ENCODE assay signal across 13 cellular contexts in genomic region chr13:40980466-40980865, GRCh38. TPM values are rescaled to one million over a fixed set of nuclear protein-coding genes. Genes with fewer than 3 reads are reported as not detected.
DNase-seq lines count a peak whose midpoint lies in the region; ATAC-seq, FAIRE-seq and TF ChIP-seq lines count a peak whose summit lies in the region.
"Had no signal": no experiment of that assay in that cellular context is flagged by ENCODE, and none has a peak within 500 bp of the region (broad histone marks: within the 10 kb centered on the region; RNA-seq: fewer than 3 reads in every experiment).

No MANE protein-coding gene starts in this region.

- H3K4me3 Mint-ChIP-seq in activated CD4-positive, alpha-beta T cell treated with anti-CD3 and anti-CD28 coated beads, Interleukin-2, amount 10 ng/mL, durations not matched to agents 7 days and 5 days: peak overlapping the region; percentile 96
- H3K4me3 Mint-ChIP-seq in stimulated activated naive CD8-positive, alpha-beta T cell treated with anti-CD3 and anti-CD28 coated beads, Interleukin-15, amount 100 ng/mL, for 72 hours: peak overlapping the region; percentile 93 to 96
- H3K4me3 Mint-ChIP-seq: type B pancreatic cell had no signal

- POLR2A ChIA-PET in activated CD4-positive, alpha-beta T cell treated with anti-CD3 and anti-CD28 coated beads, Interleukin-2, amount 10 ng/mL, durations not matched to agents 7 days and 5 days (lab: Charles Lee): interaction anchor here (1.0 to 1.4 kb wide), 2 partner anchors 35 to 38 kb away, joined by 3 to 4 read pairs; partner anchors contain the start of gene ELF1
- POLR2A ChIA-PET in endothelial cell of umbilical vein (lab: Charles Lee): no interaction called here

- H3K4me1 Mint-ChIP-seq in activated CD4-positive, alpha-beta T cell treated with anti-CD3 and anti-CD28 coated beads, Interleukin-2, amount 10 ng/mL, durations not matched to agents 7 days and 5 days: peaks cover 64% of the 10 kb centered on the region
- H3K4me1 Mint-ChIP-seq in stimulated activated naive CD8-positive, alpha-beta T cell treated with anti-CD3 and anti-CD28 coated beads, Interleukin-15, amount 100 ng/mL, for 72 hours: peaks cover 46% of the 10 kb centered on the region

- no peaks in the 10 kb centered on the region for H3K9me1 ChIP-seq in endothelial cell of umbilical vein (replicated peaks; ENCODE audit: control insufficient read depth, extremely low read depth, insufficient read depth, low read length)

- CTCF ChIA-PET in activated CD4-positive, alpha-beta T cell treated with anti-CD3 and anti-CD28 coated beads, Interleukin-2, amount 10 ng/mL, durations not matched to agents 7 days and 5 days (lab: Charles Lee): interaction anchor here (1.2 kb wide), 1 partner anchor 10 kb away, joined by 4 read pairs; no protein-coding TSS in a partner anchor
- CTCF ChIA-PET in endothelial cell of umbilical vein (lab: Charles Lee): interaction anchor here (1.7 kb wide), 1 partner anchor 79 kb away, joined by 6 read pairs; no protein-coding TSS in a partner anchor

- H3K27me3 ChIP-seq in endothelial cell of umbilical vein (ENCODE audit: control insufficient read depth in 2 of 2, insufficient read depth in 2 of 2, low read length in 2 of 2): no peaks in the 10 kb centered on the region
- H3K27me3 ChIP-seq: cardiac muscle cell had no signal

- H3K36me3 Mint-ChIP-seq in activated CD4-positive, alpha-beta T cell treated with anti-CD3 and anti-CD28 coated beads, Interleukin-2, amount 10 ng/mL, durations not matched to agents 7 days and 5 days (ENCODE audit: low read depth): peaks cover 58% of the 10 kb centered on the region

- no peaks in the 10 kb centered on the region for H3K9me3 Mint-ChIP-seq in activated CD4-positive, alpha-beta T cell treated with anti-CD3 and anti-CD28 coated beads, Interleukin-2, amount 10 ng/mL, durations not matched to agents 7 days and 5 days
- H3K9me3 Mint-ChIP-seq in stimulated activated naive CD8-positive, alpha-beta T cell treated with anti-CD3 and anti-CD28 coated beads, Interleukin-15, amount 100 ng/mL, for 72 hours: no peaks in the 10 kb centered on the region
- H3K9me3 Mint-ChIP-seq: type B pancreatic cell had no signal

- H3K9ac ChIP-seq in SK-N-MC (ENCODE audit: insufficient read length): peak overlapping the region; percentile 91
- peak overlapping the region; percentile 100 for H3K9ac ChIP-seq in endothelial cell of umbilical vein (replicated peaks; ENCODE audit: extremely low read depth, insufficient read depth, low read length)

- no TSS peak for BruUV-seq in endothelial cell of umbilical vein (replicated peaks; lab: Mats Ljungman, UMichigan)

- TF ChIP-seq CTCF in endothelial cell of umbilical vein (IDR thresholded peaks at IDR 0.05; ENCODE audit: extremely low read depth in 1 of 2, insufficient read depth in 1 of 2, low read depth in 1 of 2, low read length in 2 of 2): no peak

- peak overlapping the region; percentile 99 for H3K27ac ChIP-seq in SK-N-MC
- H3K27ac ChIP-seq in endothelial cell of umbilical vein (ENCODE audit: insufficient read depth, low read depth, low read length): peak overlapping the region; percentile 99
- H3K27ac ChIP-seq: cardiac muscle cell had no signal

- ATAC-seq in stimulated activated naive CD8-positive, alpha-beta T cell treated with anti-CD3 and anti-CD28 coated beads, Interleukin-15, amount 100 ng/mL, for 72 hours: peak; percentile 70
- ATAC-seq in HG03039 (IDR thresholded peaks at IDR 0.05; ENCODE audit: unreplicated experiment): no peak
- no peak for ATAC-seq in GM21529 (IDR thresholded peaks at IDR 0.05; ENCODE audit: unreplicated experiment)
- no peak for ATAC-seq in HG03521 (IDR thresholded peaks at IDR 0.05; ENCODE audit: unreplicated experiment)

- no peak for TF ChIP-seq POLR2A in endothelial cell of umbilical vein (IDR thresholded peaks at IDR 0.05; ENCODE audit: low read depth, low read length)

- H3K27me3 Mint-ChIP-seq in activated CD4-positive, alpha-beta T cell treated with anti-CD3 and anti-CD28 coated beads, Interleukin-2, amount 10 ng/mL, durations not matched to agents 7 days and 5 days: no peaks in the 10 kb centered on the region
- H3K27me3 Mint-ChIP-seq in stimulated activated naive CD8-positive, alpha-beta T cell treated with anti-CD3 and anti-CD28 coated beads, Interleukin-15, amount 100 ng/mL, for 72 hours: no peaks in the 10 kb centered on the region
- H3K27me3 Mint-ChIP-seq: type B pancreatic cell had no signal

- no peak overlapping the region for H2AFZ ChIP-seq in endothelial cell of umbilical vein (ENCODE audit: low read depth, low read length)

- dilution Hi-C loops in endothelial cell of umbilical vein (cut with MboI; ENCODE audit: extremely low pct_ligation_motif_present, low sequenced_read_pairs): no loop called here

- peaks cover 5% of the 10 kb centered on the region; the same call in 1 of the 2 replicates for H3K36me3 ChIP-seq in SK-N-MC (ENCODE audit: insufficient read depth, low read length)
- H3K36me3 ChIP-seq in endothelial cell of umbilical vein (ENCODE audit: control insufficient read depth in 2 of 2, extremely low read depth in 1 of 2, insufficient read depth in 2 of 2, low read length in 2 of 2): peaks cover 0 to 1% of the 10 kb centered on the region in 2 experiments

- H3K79me2 ChIP-seq in endothelial cell of umbilical vein (ENCODE audit: control insufficient read depth, insufficient read depth, low read length): peaks cover 87% of the 10 kb centered on the region

- peaks cover 61% of the 10 kb centered on the region for H3K4me1 ChIP-seq in endothelial cell of umbilical vein (ENCODE audit: control insufficient read depth, extremely low read depth, insufficient read depth, low read length)

- H4K20me1 ChIP-seq in endothelial cell of umbilical vein (replicated peaks; ENCODE audit: control insufficient read depth, extremely low read depth, insufficient read depth, low read length): no peaks in the 10 kb centered on the region

- H3K4me2 ChIP-seq in endothelial cell of umbilical vein (ENCODE audit: insufficient read depth, low read length): peak overlapping the region; percentile 100

- peak overlapping the region; percentile 89 for H3K27ac Mint-ChIP-seq in activated CD4-positive, alpha-beta T cell treated with anti-CD3 and anti-CD28 coated beads, Interleukin-2, amount 10 ng/mL, durations not matched to agents 7 days and 5 days
- peak overlapping the region; percentile 100 for H3K27ac Mint-ChIP-seq in stimulated activated naive CD8-positive, alpha-beta T cell treated with anti-CD3 and anti-CD28 coated beads, Interleukin-15, amount 100 ng/mL, for 72 hours

- intact Hi-C loops in endothelial cell of umbilical vein (cut with micrococcal nuclease): loop anchor here (10.0 kb wide), 1 partner anchor 154 kb away; the partner anchor contains the start of gene KBTBD6

- DNase-seq in activated CD4-positive, alpha-beta T cell treated with anti-CD3 and anti-CD28 coated beads, Interleukin-2, amount 10 ng/mL, durations not matched to agents 7 days and 5 days: peak; percentile 58
- no peak for DNase-seq in activated CD4-positive, alpha-beta T cell treated with anti-CD3 and anti-CD28 coated beads for 1 hour
- no peak for DNase-seq in SK-N-MC (ENCODE audit: low read depth, low spot score)
- DNase-seq in endothelial cell of umbilical vein (ENCODE audit: low read depth, low spot score): peak; percentile 46
- DNase-seq in stimulated activated naive CD8-positive, alpha-beta T cell treated with anti-CD3 and anti-CD28 coated beads, Interleukin-15, amount 100 ng/mL, for 72 hours: no peak
- DNase-seq: ACHN; activated CD4-positive, alpha-beta T cell treated with anti-CD3 and anti-CD28 coated beads for 48 hours; NCI-H1436 had no signal

- H3K9me3 ChIP-seq in SK-N-MC (ENCODE audit: low read depth, low read length): no peaks in the 10 kb centered on the region
- H3K9me3 ChIP-seq in endothelial cell of umbilical vein (replicated peaks; ENCODE audit: control insufficient read depth, insufficient read depth, low read length): no peaks in the 10 kb centered on the region

- H3K4me3 ChIP-seq in SK-N-MC: peak overlapping the region; percentile 89
- peak overlapping the region; percentile 51 to 97 (median 91) for H3K4me3 ChIP-seq in endothelial cell of umbilical vein (replicated peaks in 1 of 3; ENCODE audit: insufficient read depth in 1 of 3, low read depth in 1 of 3, low read length in 3 of 3)
- H3K4me3 ChIP-seq: cardiac muscle cell had no signal

- no peak for FAIRE-seq in endothelial cell of umbilical vein (lab: Jason Lieb, UNC)

TF ChIP-seq in endothelial cell of umbilical vein, 7 proteins besides CTCF, POLR2A, EP300 and RAD21:
- no peak for TF ChIP-seq JUN (IDR thresholded peaks at IDR 0.05; ENCODE audit: borderline replicate concordance, insufficient read depth, insufficient read length, low read depth)
- TF ChIP-seq GATA2 (IDR thresholded peaks at IDR 0.05; ENCODE audit: insufficient read depth, insufficient read length, low read depth, low read length): no peak

RNA-seq across cellular contexts. Expression of gene ELF1, which starts 38.6 kb away (rescaled TPM):
- 100 to 1,000 TPM; 125 to 149 TPM for total RNA-seq in activated CD4-positive, alpha-beta T cell treated with anti-CD3 and anti-CD28 coated beads, Interleukin-2, amount 10 ng/mL, durations not matched to agents 7 days and 5 days
- 61.2 and 62.5 TPM in 2 replicates for total RNA-seq in endothelial cell of umbilical vein
- polyA plus RNA-seq in endothelial cell of umbilical vein: 28.6 and 31.8 TPM in 2 replicates
- 26.3 and 29.4 TPM in 2 replicates for polyA plus RNA-seq in endothelial cell of umbilical vein (2011; cell fraction: cytosol; rRNA removed)
- polyA plus RNA-seq in endothelial cell of umbilical vein (2011; cell fraction: nucleus; rRNA removed): 49.6 TPM in 2 replicates
- polyA plus RNA-seq in endothelial cell of umbilical vein (2012): 49.5 and 49.7 TPM in 2 replicates
- 57.9 and 67.6 TPM in 2 replicates for polyA minus RNA-seq in endothelial cell of umbilical vein
- 12.8 TPM for polyA minus RNA-seq in endothelial cell of umbilical vein (2011; cell fraction: cytosol; rRNA and poly(A)+ RNA removed)
- 81.5 and 119 TPM in 2 replicates for polyA minus RNA-seq in endothelial cell of umbilical vein (2011; cell fraction: nucleus; rRNA and poly(A)+ RNA removed)

Comparison
In these comparisons a context has a peak if more than half of its experiments do, and no peak if none do; other contexts are left out.
1. DNase-seq: peak in activated CD4-positive, alpha-beta T cell treated with anti-CD3 and anti-CD28 coated beads, Interleukin-2, amount 10 ng/mL, durations not matched to agents 7 days and 5 days (single experiment) and endothelial cell of umbilical vein (single experiment); none in activated CD4-positive, alpha-beta T cell treated with anti-CD3 and anti-CD28 coated beads for 1 hour (single experiment), SK-N-MC (single experiment) and stimulated activated naive CD8-positive, alpha-beta T cell treated with anti-CD3 and anti-CD28 coated beads, Interleukin-15, amount 100 ng/mL, for 72 hours (0 of 2).